15 cellular contexts compared by ENCODE assay signal in genomic region chr12:70756118-70756517, GRCh38.
DNase-seq lines count a peak whose midpoint lies in the region; FAIRE-seq and TF ChIP-seq lines count a peak whose summit lies in the region.
"Had no signal": no experiment of that assay in that cellular context is flagged by ENCODE, and none has a peak within 500 bp of the region (broad histone marks: within the 10 kb centered on the region; RNA-seq: fewer than 3 reads in every experiment).

No MANE protein-coding gene starts in this region.

- H4K20me1 ChIP-seq in neural progenitor cell (ENCODE audit: low read depth), result no peaks in the 10 kb centered on the region

- H3K9me3 ChIP-seq in neural progenitor cell (ENCODE audit: low read depth) (no peaks in the 10 kb centered on the region), colonic mucosa (no peaks in the 10 kb centered on the region)

- no peak overlapping the region for H3K27ac Mint-ChIP-seq in neural progenitor cell
- H3K27ac Mint-ChIP-seq: activated T-cell treated with anti-CD3 and anti-CD28 coated beads, Interleukin-2, amount 50 U/mL, for 24 hours; brain; CD8-positive, alpha-beta T cell had no signal

- no peaks in the 10 kb centered on the region for H3K79me2 ChIP-seq in neural progenitor cell (ENCODE audit: low read depth)

- H3F3A ChIP-seq in neural progenitor cell (ENCODE audit: low read depth), result peaks cover 8% of the 10 kb centered on the region

- intact Hi-C loops in colonic mucosa (cut with DNase I), result no loop called here

- H3K4me3 ChIP-seq in LNCaP clone FGC (ENCODE audit: low read depth, low read length), result no peak overlapping the region; the same call in 1 of the 2 replicates
- no peak overlapping the region for H3K4me3 ChIP-seq in bronchial epithelial cell (ENCODE audit: low read depth, low read length)
- H3K4me3 ChIP-seq in neural progenitor cell, result no peak overlapping the region
- no peak overlapping the region for H3K4me3 ChIP-seq in colonic mucosa

- FAIRE-seq in bronchial epithelial cell (lab: Jason Lieb, UNC), result no peak
- FAIRE-seq: GM12891 had no signal

- DNase-seq in COLO829 (ENCODE audit: low spot score), result peak; percentile 74
- DNase-seq in LNCaP clone FGC (ENCODE audit: low read depth), result peak; percentile 75
- peak; percentile 89 for DNase-seq in bronchial epithelial cell (ENCODE audit: low read depth)
- no peak for DNase-seq in neural progenitor cell (ENCODE audit: low spot score)
- DNase-seq in activated T-cell treated with anti-CD3 and anti-CD28 coated beads, Interleukin-2, amount 50 U/mL, for 48 hours, result no peak
- no peak for DNase-seq in colonic mucosa
- DNase-seq in NCI-H1105 (lab: John Stamatoyannopoulos, UW), result no peak
- DNase-seq in stimulated activated CD4-positive, alpha-beta T cell treated with anti-CD3 and anti-CD28 coated beads, Interleukin-4, amount 100 ng/mL, for 4 hours, result no peak
- DNase-seq: activated T-cell treated with anti-CD3 and anti-CD28 coated beads, Interleukin-2, amount 50 U/mL, for 24 hours; CD8-positive, alpha-beta T cell; occipital lobe; stimulated activated CD4-positive, alpha-beta T cell treated with anti-CD3 and anti-CD28 coated beads, Interleukin-2, amount 100 ng/mL, for 48 hours; T1000 had no signal

- H3K27ac ChIP-seq in neural progenitor cell (no peak overlapping the region), colonic mucosa (no peak overlapping the region)

- no peak overlapping the region for H3K4me3 Mint-ChIP-seq in neural progenitor cell
- H3K4me3 Mint-ChIP-seq: activated T-cell treated with anti-CD3 and anti-CD28 coated beads, Interleukin-2, amount 50 U/mL, for 24 hours; brain; CD8-positive, alpha-beta T cell had no signal

- no peaks in the 10 kb centered on the region for H3K9me3 Mint-ChIP-seq in neural progenitor cell
- H3K9me3 Mint-ChIP-seq: activated T-cell treated with anti-CD3 and anti-CD28 coated beads, Interleukin-2, amount 50 U/mL, for 24 hours; brain; CD8-positive, alpha-beta T cell had no signal

- H3K27me3 Mint-ChIP-seq in neural progenitor cell (ENCODE audit: insufficient read depth, low read depth), result no peaks in the 10 kb centered on the region
- H3K27me3 Mint-ChIP-seq: brain had no signal

- no peaks in the 10 kb centered on the region for H3K27me3 ChIP-seq in bronchial epithelial cell (ENCODE audit: control insufficient read depth, insufficient read depth, low read length)
- no peaks in the 10 kb centered on the region for H3K27me3 ChIP-seq in neural progenitor cell
- no peaks in the 10 kb centered on the region for H3K27me3 ChIP-seq in colonic mucosa

- no peak overlapping the region for H3K4me2 ChIP-seq in neural progenitor cell

- TF ChIP-seq CTCF in LNCaP clone FGC (IDR thresholded peaks at IDR 0.05; ENCODE audit: control insufficient read depth, extremely low read depth, insufficient read depth) (no peak), bronchial epithelial cell (IDR thresholded peaks at IDR 0.05; ENCODE audit: insufficient read depth, low read length, severe bottlenecking) (no peak), neural progenitor cell (IDR thresholded peaks at IDR 0.05) (no peak), colonic mucosa (IDR thresholded peaks at IDR 0.05) (no peak)

- H3K9ac ChIP-seq in neural progenitor cell, result no peak overlapping the region
- H3K9ac ChIP-seq in colonic mucosa (ENCODE audit: low read depth in 2 of 2, low read length in 2 of 2), result no peak overlapping the region

- peaks cover 34% of the 10 kb centered on the region for H3K4me1 ChIP-seq in neural progenitor cell
- H3K4me1 ChIP-seq in colonic mucosa, result no peaks in the 10 kb centered on the region

- H3K4me1 Mint-ChIP-seq in neural progenitor cell, result peaks cover 23% of the 10 kb centered on the region

- peak overlapping the region; percentile 73 for H2AFZ ChIP-seq in neural progenitor cell (replicated peaks)

- no peaks in the 10 kb centered on the region for H3K36me3 Mint-ChIP-seq in neural progenitor cell
- H3K36me3 Mint-ChIP-seq: brain; CD8-positive, alpha-beta T cell had no signal

- H3K36me3 ChIP-seq in bronchial epithelial cell (ENCODE audit: control insufficient read depth, insufficient read depth, low read length) (no peaks in the 10 kb centered on the region), neural progenitor cell (no peaks in the 10 kb centered on the region), colonic mucosa (no peaks in the 10 kb centered on the region)

Comparison
In these comparisons a context has a peak if more than half of its experiments do, and no peak if none do; other contexts are left out.
1. DNase-seq: peak in COLO829 (single experiment), LNCaP clone FGC (single experiment) and bronchial epithelial cell (single experiment); none in neural progenitor cell (single experiment), activated T-cell treated with anti-CD3 and anti-CD28 coated beads, Interleukin-2, amount 50 U/mL, for 48 hours (0 of 2), colonic mucosa (single experiment), NCI-H1105 (single experiment) and stimulated activated CD4-positive, alpha-beta T cell treated with anti-CD3 and anti-CD28 coated beads, Interleukin-4, amount 100 ng/mL, for 4 hours (0 of 2).